In the genomic region with DNA sequence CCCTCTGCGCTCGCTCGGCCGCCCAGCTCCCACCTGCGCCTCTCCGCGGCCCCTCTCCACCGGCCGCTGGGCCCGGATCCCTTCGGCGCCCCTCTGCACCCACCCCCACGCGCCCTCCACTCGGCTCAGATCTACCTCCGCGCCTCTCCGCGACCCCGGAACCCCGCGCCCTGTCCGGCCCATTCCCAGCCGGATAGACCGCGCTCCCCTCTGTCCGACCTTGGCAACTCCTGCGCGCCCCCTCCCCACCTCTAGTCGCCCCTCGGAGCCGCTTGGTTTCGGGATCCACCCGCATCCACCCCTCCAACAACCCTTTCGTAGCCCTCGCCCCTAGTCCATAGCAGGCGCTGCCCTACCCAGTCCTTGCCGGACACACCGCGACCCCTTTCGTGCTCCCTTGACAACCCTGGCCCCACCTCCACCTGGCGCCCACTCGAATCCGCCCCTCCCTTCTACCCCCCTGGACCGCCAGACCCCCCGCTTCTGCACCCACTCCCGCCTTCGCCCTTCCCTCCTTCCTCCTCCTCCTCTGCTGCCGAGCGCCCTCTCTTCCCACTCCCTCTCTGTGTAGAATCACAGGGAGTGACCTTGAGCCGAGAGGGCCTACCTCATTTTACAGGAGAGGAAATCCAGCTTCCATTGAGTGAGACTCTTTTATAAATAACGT, we compare ENCODE assay signal across 8 cellular contexts. TPM values are rescaled to one million over a fixed set of nuclear protein-coding genes. Genes with fewer than 3 reads are reported as not detected.
DNase-seq lines count a peak whose midpoint lies in the region; ATAC-seq and TF ChIP-seq lines count a peak whose summit lies in the region.

No MANE protein-coding gene starts in this region.

- intact Hi-C loops in Calu3 (cut with micrococcal nuclease; ENCODE audit: unreplicated experiment) = no loop called here

- H3K4me3 ChIP-seq in GM23338 = peak overlapping the region; percentile 64
- peak overlapping the region; percentile 72 for H3K4me3 ChIP-seq in SJCRH30

- H3K4me1 ChIP-seq in GM23338 (ENCODE audit: insufficient read depth) (peaks cover 36% of the 10 kb centered on the region), SJCRH30 (no peaks in the 10 kb centered on the region)

- TF ChIP-seq CTCF in Calu3 (IDR thresholded peaks at IDR 0.05; ENCODE audit: unreplicated experiment) = no peak
- TF ChIP-seq CTCF in GM23338 (conservative IDR thresholded peaks at IDR 0.05; ENCODE audit: low read depth in 2 of 2) = no peak

- H3K4me3 Mint-ChIP-seq in Calu3 (ENCODE audit: low read depth, unreplicated experiment) = peak overlapping the region; percentile 80
- peak overlapping the region; percentile 84 for H3K4me3 Mint-ChIP-seq in GM23338
- peak overlapping the region; percentile 87 for H3K4me3 Mint-ChIP-seq in stimulated activated effector memory CD8-positive, alpha-beta T cell treated with anti-CD3 and anti-CD28 coated beads, Interleukin-12 subunit alpha, Interleukin-12 subunit beta, amount 100 ng/mL, for 72 hours

- H3K4me2 ChIP-seq in GM23338 = peak overlapping the region; percentile 83

- CTCF ChIA-PET in Calu3 (lab: Charles Lee) = interaction anchor here (0.6 to 1.3 kb wide), 3 partner anchors 8 to 701 kb away, joined by 3 to 12 read pairs (median 4); no protein-coding TSS in a partner anchor

- H3K9me3 Mint-ChIP-seq in Calu3 (ENCODE audit: low read depth, unreplicated experiment) = no peaks in the 10 kb centered on the region
- H3K9me3 Mint-ChIP-seq in GM23338 = no peaks in the 10 kb centered on the region; the same call in 2 of the 3 replicates
- no peaks in the 10 kb centered on the region for H3K9me3 Mint-ChIP-seq in stimulated activated effector memory CD8-positive, alpha-beta T cell treated with anti-CD3 and anti-CD28 coated beads, Interleukin-12 subunit alpha, Interleukin-12 subunit beta, amount 100 ng/mL, for 72 hours

- H3K4me1 Mint-ChIP-seq in Calu3 (ENCODE audit: low read depth, unreplicated experiment) (peaks cover 9% of the 10 kb centered on the region), GM23338 (peaks cover 32% of the 10 kb centered on the region)
- H3K4me1 Mint-ChIP-seq in stimulated activated effector memory CD8-positive, alpha-beta T cell treated with anti-CD3 and anti-CD28 coated beads, Interleukin-12 subunit alpha, Interleukin-12 subunit beta, amount 100 ng/mL, for 72 hours = peaks cover 30% of the 10 kb centered on the region

- no peaks in the 10 kb centered on the region for H3K36me3 ChIP-seq in GM23338 (ENCODE audit: insufficient read depth)
- no peaks in the 10 kb centered on the region for H3K36me3 ChIP-seq in SJCRH30

- H3K27me3 Mint-ChIP-seq in Calu3 (ENCODE audit: unreplicated experiment) (no peaks in the 10 kb centered on the region), GM23338 (ENCODE audit: insufficient read depth, low read depth, poor library complexity) (peaks cover 13% of the 10 kb centered on the region)

- peak overlapping the region; percentile 95 for H2AFZ ChIP-seq in GM23338

- no peak overlapping the region for H3K27ac Mint-ChIP-seq in Calu3 (ENCODE audit: unreplicated experiment)
- H3K27ac Mint-ChIP-seq in GM23338 = 0 out of 2 replicates have a peak overlapping the region, but pooled peaks have one; percentile 2
- peak overlapping the region; percentile 83 for H3K27ac Mint-ChIP-seq in stimulated activated effector memory CD8-positive, alpha-beta T cell treated with anti-CD3 and anti-CD28 coated beads, Interleukin-12 subunit alpha, Interleukin-12 subunit beta, amount 100 ng/mL, for 72 hours

- H3F3A ChIP-seq in GM23338 (replicated peaks; ENCODE audit: low read depth) = no peaks in the 10 kb centered on the region; the same call in 1 of the 2 replicates

- no TSS peak for BruUV-seq in Calu3 (replicated peaks; lab: Mats Ljungman, UMichigan)

- DNase-seq in Calu3 (no peak), GM23338 (ENCODE audit: low spot score) (peak; percentile 66), SJCRH30 (no peak), cerebellum (ENCODE audit: low spot score) (peak; percentile 56), HuH-7 (ENCODE audit: low spot score) (no peak), NCI-H1048 (lab: John Stamatoyannopoulos, UW) (no peak)
- DNase-seq in stimulated activated effector memory CD8-positive, alpha-beta T cell treated with anti-CD3 and anti-CD28 coated beads, Interleukin-12 subunit alpha, Interleukin-12 subunit beta, amount 100 ng/mL, for 72 hours (ENCODE audit: low spot score in 2 of 2) = peak in 1 of 2 donors; percentile 8

- H3K27me3 ChIP-seq in GM23338 (ENCODE audit: insufficient read depth) (no peaks in the 10 kb centered on the region), SJCRH30 (no peaks in the 10 kb centered on the region), layer of hippocampus (ENCODE audit: control insufficient read depth, insufficient read depth, low read length) (no peaks in the 10 kb centered on the region)

- no peaks in the 10 kb centered on the region for H3K9me3 ChIP-seq in SJCRH30 (replicated peaks)

- H3K36me3 Mint-ChIP-seq in Calu3 (ENCODE audit: insufficient read depth, unreplicated experiment) = peaks cover 31% of the 10 kb centered on the region
- no peaks in the 10 kb centered on the region; the same call in 2 of the 3 replicates for H3K36me3 Mint-ChIP-seq in GM23338 (ENCODE audit: low read depth)
- peaks cover 19% of the 10 kb centered on the region for H3K36me3 Mint-ChIP-seq in stimulated activated effector memory CD8-positive, alpha-beta T cell treated with anti-CD3 and anti-CD28 coated beads, Interleukin-12 subunit alpha, Interleukin-12 subunit beta, amount 100 ng/mL, for 72 hours

- no peak overlapping the region; the same call in 1 of the 2 replicates for H3K27ac ChIP-seq in GM23338 (ENCODE audit: low read depth)
- H3K27ac ChIP-seq in SJCRH30 = no peak overlapping the region
- H3K27ac ChIP-seq in layer of hippocampus (ENCODE audit: low read depth, low read length) = peak overlapping the region; percentile 94

- ATAC-seq in GM23338 = peak; percentile 45
- peak; percentile 0 for ATAC-seq in stimulated activated effector memory CD8-positive, alpha-beta T cell treated with anti-CD3 and anti-CD28 coated beads, Interleukin-12 subunit alpha, Interleukin-12 subunit beta, amount 100 ng/mL, for 72 hours

- peaks cover 11% of the 10 kb centered on the region for H4K20me1 ChIP-seq in GM23338 (replicated peaks; ENCODE audit: insufficient read depth)

- H3K79me2 ChIP-seq in GM23338 (replicated peaks; ENCODE audit: insufficient read depth) = peaks cover 38% of the 10 kb centered on the region

- no peaks in the 10 kb centered on the region for H3K9me2 ChIP-seq in GM23338 (ENCODE audit: insufficient read depth)

RNA-seq across cellular contexts. Expression of a gene that starts 0.5 kb away (rescaled TPM):
- total RNA-seq in Calu3 (2022) (21.5 and 24.0 TPM in 2 replicates), cerebellum (37.5 TPM)
- 34.3 and 40.2 TPM in 2 replicates for total RNA-seq in GM23338 (2014; rRNA removed; shearing (Covaris generic))
- 29.6 and 30.1 TPM in 2 replicates for polyA plus RNA-seq in GM23338 (2016; fragmentation: Nextera tagmentation; extraction: Ambion mirVana)
- 41.0 and 42.2 TPM in 2 replicates for total RNA-seq in SJCRH30 (2014; rRNA removed; shearing (Covaris generic))

RNA-seq across cellular contexts. Expression of a gene that starts 51.2 kb away (rescaled TPM):
- total RNA-seq in Calu3 (2022) (20.7 and 21.3 TPM in 2 replicates), cerebellum (26.4 TPM)
- 41.2 and 44.1 TPM in 2 replicates for total RNA-seq in GM23338 (2014; rRNA removed; shearing (Covaris generic))
- polyA plus RNA-seq in GM23338 (2016; fragmentation: Nextera tagmentation; extraction: Ambion mirVana) = 19.3 and 20.7 TPM in 2 replicates
- 23.9 and 27.0 TPM in 2 replicates for total RNA-seq in SJCRH30 (2014; rRNA removed; shearing (Covaris generic))

Comparison
In these comparisons a context has a peak if more than half of its experiments do, and no peak if none do; other contexts are left out.
1. DNase-seq: peak in GM23338 (single experiment) and cerebellum (single experiment); none in Calu3 (single experiment), SJCRH30 (0 of 2), HuH-7 (single experiment) and NCI-H1048 (single experiment).
2. Peak in every context shown above with its lines, with median percentiles within 50 percentile points of each other: H3K4me3 Mint-ChIP-seq.